In the genomic region with DNA sequence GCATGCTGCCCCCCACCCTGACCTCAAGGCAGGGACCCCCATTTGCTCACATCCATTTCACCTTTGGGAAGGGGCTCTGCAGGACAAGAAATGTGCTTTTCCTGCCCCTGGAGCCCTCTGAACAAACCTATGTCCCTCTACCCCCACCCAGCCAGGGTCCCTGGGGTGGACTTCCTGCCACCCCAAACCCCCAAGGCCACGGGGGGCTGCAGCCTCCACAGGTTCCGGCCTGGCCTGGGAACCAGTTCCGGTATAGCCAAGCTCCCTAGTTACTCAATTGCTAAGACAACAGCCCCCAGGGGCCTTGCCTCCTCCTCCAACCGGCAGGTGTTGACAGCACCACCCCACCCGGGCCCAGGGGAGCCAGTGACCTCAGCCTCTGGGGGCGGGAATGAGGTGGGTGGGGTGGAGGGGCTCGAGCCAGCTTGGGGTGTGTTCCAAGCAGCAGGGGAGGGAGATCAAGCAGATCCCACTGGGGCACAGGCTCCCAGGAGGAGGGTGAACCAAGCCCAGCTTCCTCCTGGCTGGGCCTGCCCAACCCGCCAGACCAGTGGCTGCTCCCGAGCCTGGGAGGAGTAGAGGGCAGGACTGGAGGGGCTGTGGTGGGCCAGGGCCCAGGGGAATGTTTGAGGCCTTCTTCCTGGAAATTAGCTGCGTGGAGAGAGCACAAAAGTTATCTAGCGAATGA, we compare ENCODE assay signal across 1 cellular context.
TF ChIP-seq lines count a peak whose summit lies in the region.

No MANE protein-coding gene starts in this region.

TF ChIP-seq in H1, 55 proteins besides CTCF, POLR2A, EP300 and RAD21:
- no peak for TF ChIP-seq GTF2F1 (IDR thresholded peaks at IDR 0.05; ENCODE audit: borderline replicate concordance, low read depth, low read length)
- TF ChIP-seq EZH2 (IDR thresholded peaks at IDR 0.05; ENCODE audit: low read depth, low read length, severe bottlenecking) = no peak
- no peak for TF ChIP-seq JUN (IDR thresholded peaks at IDR 0.05; ENCODE audit: low read depth, low read length)
- TF ChIP-seq SIX5 (IDR thresholded peaks at IDR 0.05; ENCODE audit: low read depth, low read length) = no peak
- TF ChIP-seq YY1 (IDR thresholded peaks at IDR 0.05; ENCODE audit: low read depth, low read length) = no peak
- TF ChIP-seq RFX5 (IDR thresholded peaks at IDR 0.05; ENCODE audit: borderline replicate concordance, low read depth, low read length) = no peak
- no peak for TF ChIP-seq CBX8 (IDR thresholded peaks at IDR 0.05; ENCODE audit: borderline replicate concordance, low read depth, low read length)
- no peak for TF ChIP-seq HDAC6 (IDR thresholded peaks at IDR 0.05; ENCODE audit: low read depth, low read length)
- TF ChIP-seq RNF2 (IDR thresholded peaks at IDR 0.05; ENCODE audit: borderline replicate concordance, low read depth, low read length, missing control alignments, poor library complexity, severe bottlenecking) = no peak
- TF ChIP-seq SRF (IDR thresholded peaks at IDR 0.05; ENCODE audit: low read depth, low read length) = no peak
TF ChIP-seq in H1: peak in this region for 0.
